In genomic region chr15:58403581-58403980, GRCh38 we compare ENCODE assay signal across 34 cellular contexts. TPM values are rescaled to one million over a fixed set of nuclear protein-coding genes. Genes with fewer than 3 reads are reported as not detected.
"Had no signal": no experiment of that assay in that cellular context is flagged by ENCODE, and none has a peak within 500 bp of the region (broad histone marks: within the 10 kb centered on the region; RNA-seq: fewer than 3 reads in every experiment).

No MANE protein-coding gene starts in this region.

- ATAC-seq: activated CD8-positive, alpha-beta T cell treated with anti-CD3 and anti-CD28 coated beads for 36 hours; activated T-cell treated with anti-CD3 and anti-CD28 coated beads, Interleukin-2, amount 50 U/mL, for 72 hours; activated T-helper 17 cell treated with anti-CD3 and anti-CD28 coated beads, Interleukin-2, amount 50 U/mL, for 72 hours; PC-3 had no signal

- H3K4me3 Mint-ChIP-seq: activated CD4-positive, alpha-beta T cell treated with anti-CD3 and anti-CD28 coated beads, Interleukin-2, amount 10 ng/mL, durations not matched to agents 24 days and 14 days; activated CD8-positive, alpha-beta T cell treated with anti-CD3 and anti-CD28 coated beads for 36 hours; activated naive CD8-positive, alpha-beta T cell treated with anti-CD3 and anti-CD28 coated beads for 36 hours; activated T-cell treated with anti-CD3 and anti-CD28 coated beads, Interleukin-2, amount 50 U/mL, for 72 hours; activated T-helper 17 cell treated with anti-CD3 and anti-CD28 coated beads, Interleukin-2, amount 50 U/mL, for 72 hours had no signal

- H3K9me3 Mint-ChIP-seq: activated CD8-positive, alpha-beta T cell treated with anti-CD3 and anti-CD28 coated beads for 36 hours; activated T-cell treated with anti-CD3 and anti-CD28 coated beads, Interleukin-2, amount 50 U/mL, for 72 hours; activated T-helper 17 cell treated with anti-CD3 and anti-CD28 coated beads, Interleukin-2, amount 50 U/mL, for 72 hours had no signal

- H3K36me3 Mint-ChIP-seq: activated naive CD8-positive, alpha-beta T cell treated with anti-CD3 and anti-CD28 coated beads for 36 hours had no signal

- H3K27me3 Mint-ChIP-seq: activated CD8-positive, alpha-beta T cell treated with anti-CD3 and anti-CD28 coated beads for 36 hours; activated naive CD8-positive, alpha-beta T cell treated with anti-CD3 and anti-CD28 coated beads for 36 hours; activated T-helper 17 cell treated with anti-CD3 and anti-CD28 coated beads, Interleukin-2, amount 50 U/mL, for 72 hours had no signal

- H3K4me1 Mint-ChIP-seq: activated T-helper 17 cell treated with anti-CD3 and anti-CD28 coated beads, Interleukin-2, amount 50 U/mL, for 72 hours had no signal

- H3K27ac Mint-ChIP-seq: activated CD4-positive, alpha-beta T cell treated with anti-CD3 and anti-CD28 coated beads, Interleukin-2, amount 10 ng/mL, durations not matched to agents 24 days and 14 days; activated CD8-positive, alpha-beta T cell treated with anti-CD3 and anti-CD28 coated beads for 36 hours; activated naive CD8-positive, alpha-beta T cell treated with anti-CD3 and anti-CD28 coated beads for 36 hours; activated T-cell treated with anti-CD3 and anti-CD28 coated beads, Interleukin-2, amount 50 U/mL, for 72 hours; activated T-helper 17 cell treated with anti-CD3 and anti-CD28 coated beads, Interleukin-2, amount 50 U/mL, for 72 hours had no signal

- DNase-seq: activated CD4-positive, alpha-beta T cell treated with anti-CD3 and anti-CD28 coated beads for 1 hour; activated CD4-positive, alpha-beta T cell treated with anti-CD3 and anti-CD28 coated beads, Interleukin-2, amount 10 ng/mL, durations not matched to agents 24 days and 14 days; activated CD4-positive, alpha-beta T cell treated with anti-CD3 and anti-CD28 coated beads, Interleukin-2, amount 50 U/mL, for 4 hours; activated CD4-positive, CD25-positive, alpha-beta regulatory T cell; activated CD8-positive, alpha-beta T cell treated with anti-CD3 and anti-CD28 coated beads for 36 hours; activated effector memory CD4-positive, alpha-beta T cell treated with anti-CD3 and anti-CD28 coated beads, Interleukin-2, amount 50 U/mL, for 16 hours; activated naive CD4-positive, alpha-beta T cell; activated naive CD4-positive, alpha-beta T cell treated with anti-CD3 and anti-CD28 coated beads, Interleukin-2, amount 50 U/mL, for 16 hours; activated naive CD8-positive, alpha-beta T cell treated with anti-CD3 and anti-CD28 coated beads for 36 hours; activated T-cell treated with anti-CD3 and anti-CD28 coated beads, Interleukin-2, amount 50 U/mL, for 1 hour; activated T-cell treated with anti-CD3 and anti-CD28 coated beads, Interleukin-2, amount 50 U/mL, for 72 hours; amniotic stem cell; aorta; brain microvascular endothelial cell; central memory CD4-positive, alpha-beta T cell; NCI-H1092 treated with DMSO at 0.1 percent for 48 hours; NCI-H1417; NCI-H146; NCI-H187; NCI-H2029 treated with DMSO at 0.1 percent for 48 hours; NCI-H2107; NCI-H226; NCI-H446 treated with DMSO at 0.1 percent for 48 hours; NCI-H524; NCI-H748 treated with DMSO at 0.1 percent for 48 hours; NK-92 treated with Interleukin-12 subunit alpha and Interleukin-12 subunit beta, amount 100 ng/mL, for 24 hours; Peyer's patch; Right ventricle myocardium superior; SW 1271; T-helper 1 cell; T-helper 2 cell; T-helper 9 cell had no signal

RNA-seq across cellular contexts. Expression of gene LIPC, which starts 28.2 kb away (rescaled TPM):
- total RNA-seq: PC-3 had no signal
